26 cellular contexts compared by ENCODE assay signal in the genomic region with DNA sequence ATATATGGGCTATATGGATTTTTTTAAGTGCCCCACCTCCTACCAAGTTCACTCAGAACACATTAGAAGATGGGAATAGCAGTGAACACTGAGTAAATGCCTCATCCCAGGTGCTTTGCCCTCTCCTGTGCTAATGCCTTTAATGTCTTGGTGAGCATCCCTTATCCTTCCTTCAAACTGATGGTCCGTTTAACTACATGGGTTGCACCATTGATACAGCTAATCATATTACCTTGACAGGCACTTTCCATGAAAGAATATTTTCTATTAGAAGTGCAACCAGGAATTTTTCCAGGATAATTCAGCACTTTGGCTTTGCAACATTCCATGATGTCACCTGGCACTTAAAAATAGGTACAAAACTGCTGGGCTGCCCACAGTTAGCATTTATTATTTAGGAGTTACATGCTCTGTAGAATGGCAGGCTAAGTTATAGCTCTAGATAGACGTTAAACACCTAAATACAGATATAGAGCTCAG.
"Had no signal": no experiment of that assay in that cellular context is flagged by ENCODE, and none has a peak within 500 bp of the region (broad histone marks: within the 10 kb centered on the region; RNA-seq: fewer than 3 reads in every experiment).

No MANE protein-coding gene starts in this region.

- H3K27ac ChIP-seq: stomach, suprapubic skin, testis, thoracic aorta, thyroid gland, tibial artery, tibial nerve, transverse colon, upper lobe of left lung, upper lobe of right lung, uterus, vagina had no signal

- H3K4me3 ChIP-seq: stomach, suprapubic skin, testis, thoracic aorta, thyroid gland, tibial artery, tibial nerve, transverse colon, upper lobe of left lung, upper lobe of right lung, uterus, vagina had no signal

- H3K36me3 ChIP-seq: stomach, suprapubic skin, thoracic aorta, thyroid gland, tibial artery, tibial nerve, transverse colon, upper lobe of left lung, upper lobe of right lung, uterus, vagina had no signal

- H3K9me3 ChIP-seq: suprapubic skin, testis, thyroid gland, vagina had no signal

- DNase-seq: stimulated activated CD4-positive, alpha-beta T cell treated with anti-CD3 and anti-CD28 coated beads, Interleukin-2, amount 100 ng/mL, for 48 hours; stimulated activated CD4-positive, alpha-beta T cell treated with anti-CD3 and anti-CD28 coated beads, Interleukin-4, amount 100 ng/mL, for 1 hour; stimulated activated CD4-positive, alpha-beta T cell treated with anti-CD3 and anti-CD28 coated beads, Interleukin-4, amount 100 ng/mL, for 24 hours; stimulated activated CD4-positive, alpha-beta T cell treated with anti-CD3 and anti-CD28 coated beads, Interleukin-4, amount 100 ng/mL, for 4 hours; stimulated activated CD8-positive, alpha-beta memory T cell treated with anti-CD3 and anti-CD28 coated beads, Interleukin-4, amount 100 ng/mL, for 48 hours; stimulated activated naive B cell treated with anti-CD40 and anti-IgM and Interleukin-4, amounts not matched to agents 10 μg/mL and 1 μg/mL and 100 μg/mL, for 72 hours; stimulated activated naive CD4-positive, alpha-beta T cell; stimulated activated naive CD4-positive, alpha-beta T cell treated with Interleukin-2 at 50 U/mL for 16 hours; stimulated activated naive CD8-positive, alpha-beta T cell treated with anti-CD3 and anti-CD28 coated beads, Interleukin-15, amount 100 ng/mL, for 72 hours; stimulated activated naive CD8-positive, alpha-beta T cell treated with anti-CD3 and anti-CD28 coated beads, Interleukin-15, Interleukin-2, amounts not matched to agents 100 U/mL and 50 U/mL, for 24 hours; stomach; substantia nigra; testis; thyroid gland; tibial artery; transverse colon; trophoblast cell; upper lobe of left lung; upper lobe of right lung; uterus had no signal

- H3K4me1 ChIP-seq: stomach, suprapubic skin, testis, thyroid gland, tibial artery, tibial nerve, transverse colon, upper lobe of left lung, upper lobe of right lung, uterus, vagina had no signal

- ATAC-seq: stimulated activated effector memory CD8-positive, alpha-beta T cell treated with anti-CD3 and anti-CD28 coated beads, Interleukin-12 subunit alpha, Interleukin-12 subunit beta, amount 100 ng/mL, for 72 hours; stimulated activated memory B cell treated with anti-CD40 and anti-IgM and Interleukin-4, amounts not matched to agents 10 μg/mL and 1 μg/mL and 100 μg/mL, for 72 hours; stimulated activated naive B cell treated with anti-CD40 and anti-IgM and Interleukin-4, amounts not matched to agents 10 μg/mL and 1 μg/mL and 100 μg/mL, for 72 hours; stimulated activated naive CD8-positive, alpha-beta T cell treated with anti-CD3 and anti-CD28 coated beads, Interleukin-15, amount 100 ng/mL, for 72 hours; stimulated activated naive CD8-positive, alpha-beta T cell treated with anti-CD3 and anti-CD28 coated beads, Interleukin-15, Interleukin-2, amounts not matched to agents 100 U/mL and 50 U/mL, for 24 hours; upper lobe of right lung had no signal

- H3K27me3 ChIP-seq: stomach, suprapubic skin, testis, thyroid gland, tibial artery, tibial nerve, transverse colon, upper lobe of left lung, upper lobe of right lung, uterus, vagina had no signal
